20 cellular contexts compared by ENCODE assay signal in the genomic region with DNA sequence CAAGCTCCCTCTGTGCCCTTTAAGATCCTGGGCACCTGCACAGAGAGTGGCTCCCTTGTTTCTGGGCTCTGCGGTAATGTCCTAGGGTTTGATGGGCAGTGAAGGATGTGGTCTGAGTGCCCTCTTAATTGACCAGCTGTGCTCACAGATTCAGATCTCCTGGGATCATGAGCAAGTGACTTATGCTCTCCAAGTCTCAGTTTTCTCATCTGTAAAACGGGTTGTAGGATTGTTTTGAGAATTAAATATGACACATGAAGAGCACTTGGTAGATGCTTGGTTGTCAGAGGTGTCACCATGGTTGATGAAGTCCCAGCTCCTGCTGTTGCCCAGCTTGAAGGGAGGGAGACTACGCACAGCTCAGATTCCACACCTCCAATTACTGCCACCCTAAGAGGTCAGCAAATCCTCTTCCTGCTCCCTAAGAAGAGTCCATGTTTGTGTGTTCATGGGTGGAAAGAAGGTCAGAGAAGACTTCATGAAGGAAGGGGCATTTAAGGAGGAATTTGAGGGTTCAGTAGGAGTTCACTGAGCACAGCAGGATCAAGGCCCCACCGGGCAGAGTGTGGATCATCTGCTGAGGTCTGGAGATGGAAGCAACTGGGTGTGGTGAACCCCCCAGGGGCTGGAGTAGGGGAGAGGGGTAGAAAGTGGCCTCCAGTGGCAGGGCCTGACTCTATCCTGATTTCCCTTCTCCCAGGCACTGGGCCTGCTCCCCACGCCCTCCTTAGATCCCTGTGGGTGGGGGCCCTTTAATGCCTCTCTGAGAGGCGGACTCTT. TPM values are rescaled to one million over a fixed set of nuclear protein-coding genes. Genes with fewer than 3 reads are reported as not detected.
A peak's percentile ranks its signal among the peaks of the same experiment; 100 is the strongest.
DNase-seq lines count a peak whose midpoint lies in the region; ATAC-seq and TF ChIP-seq lines count a peak whose summit lies in the region.
"Had no signal": no experiment of that assay in that cellular context is flagged by ENCODE, and none has a peak within 500 bp of the region (broad histone marks: within the 10 kb centered on the region; RNA-seq: fewer than 3 reads in every experiment).

No MANE protein-coding gene starts in this region.

- H3K27me3 Mint-ChIP-seq in CD4-positive, alpha-beta T cell, result peaks cover 73% of the 10 kb centered on the region
- peaks cover 30% of the 10 kb centered on the region for H3K27me3 Mint-ChIP-seq in Caco-2 (ENCODE audit: insufficient read depth, unreplicated experiment)
- H3K27me3 Mint-ChIP-seq in brain, result peaks cover 30% of the 10 kb centered on the region
- peaks cover 30 to 53% of the 10 kb centered on the region in 2 donors for H3K27me3 Mint-ChIP-seq in natural killer cell treated with Interleukin-12 subunit alpha and Interleukin-12 subunit beta and Interleukin-15 and Interleukin-18, amount 100 ng/mL, for 72 hours
- peaks cover 34% of the 10 kb centered on the region for H3K27me3 Mint-ChIP-seq in activated CD8-positive, alpha-beta T cell treated with anti-CD3 and anti-CD28 coated beads for 36 hours

- intact Hi-C loops in CD4-positive, alpha-beta T cell (cut with DNase I, micrococcal nuclease), result loop anchor here in 1 of 2 experiments (2.0 kb wide), 1 partner anchor 47 kb away; no protein-coding TSS in a partner anchor
- intact Hi-C loops in Caco-2 (cut with micrococcal nuclease; ENCODE audit: unreplicated experiment), result no loop called here
- intact Hi-C loops in activated CD8-positive, alpha-beta T cell treated with anti-CD3 and anti-CD28 coated beads for 36 hours (cut with micrococcal nuclease), result loop anchor here (5.0 kb wide), 1 partner anchor 363 kb away; no protein-coding TSS in a partner anchor

- no peak overlapping the region for H3K4me3 ChIP-seq in Caco-2 (ENCODE audit: low read depth, low read length)

- H3K36me3 Mint-ChIP-seq in CD4-positive, alpha-beta T cell (ENCODE audit: low read depth), result no peaks in the 10 kb centered on the region
- H3K36me3 Mint-ChIP-seq in Caco-2 (ENCODE audit: insufficient read depth, unreplicated experiment) (no peaks in the 10 kb centered on the region), brain (no peaks in the 10 kb centered on the region)
- no peaks in the 10 kb centered on the region for H3K36me3 Mint-ChIP-seq in natural killer cell treated with Interleukin-12 subunit alpha and Interleukin-12 subunit beta and Interleukin-15 and Interleukin-18, amount 100 ng/mL, for 72 hours
- no peaks in the 10 kb centered on the region for H3K36me3 Mint-ChIP-seq in activated CD8-positive, alpha-beta T cell treated with anti-CD3 and anti-CD28 coated beads for 36 hours (ENCODE audit: low read depth)

- H3K9me3 Mint-ChIP-seq in CD4-positive, alpha-beta T cell, result no peaks in the 10 kb centered on the region
- no peaks in the 10 kb centered on the region for H3K9me3 Mint-ChIP-seq in Caco-2 (ENCODE audit: unreplicated experiment)
- no peaks in the 10 kb centered on the region for H3K9me3 Mint-ChIP-seq in brain
- no peaks in the 10 kb centered on the region for H3K9me3 Mint-ChIP-seq in natural killer cell treated with Interleukin-12 subunit alpha and Interleukin-12 subunit beta and Interleukin-15 and Interleukin-18, amount 100 ng/mL, for 72 hours
- H3K9me3 Mint-ChIP-seq in activated CD8-positive, alpha-beta T cell treated with anti-CD3 and anti-CD28 coated beads for 36 hours, result no peaks in the 10 kb centered on the region

- CTCF ChIA-PET in CD4-positive, alpha-beta T cell (lab: Charles Lee), result interaction anchor here (0.6 kb wide), 1 partner anchor 1215 kb away, joined by 3 read pairs; no protein-coding TSS in a partner anchor
- CTCF ChIA-PET in Caco-2 (lab: Charles Lee), result interaction anchor here (1.4 kb wide), 1 partner anchor 175 kb away, joined by 4 read pairs; no protein-coding TSS in a partner anchor
- CTCF ChIA-PET in activated CD8-positive, alpha-beta T cell treated with anti-CD3 and anti-CD28 coated beads for 36 hours (lab: Charles Lee), result interaction anchor here (1.1 to 4.6 kb wide), 6 partner anchors 15 to 175 kb away, joined by 3 to 56 read pairs (median 6); no protein-coding TSS in a partner anchor

- ATAC-seq in CD4-positive, alpha-beta T cell (ENCODE audit: poor library complexity), result no peak
- ATAC-seq in natural killer cell treated with Interleukin-12 subunit alpha and Interleukin-12 subunit beta and Interleukin-15 and Interleukin-18, amount 100 ng/mL, for 72 hours, result no peak
- no peak for ATAC-seq in activated CD8-positive, alpha-beta T cell treated with anti-CD3 and anti-CD28 coated beads for 36 hours
- ATAC-seq: PC-3 had no signal

- no peaks in the 10 kb centered on the region for H3K9me3 ChIP-seq in CD4-positive, alpha-beta T cell (ENCODE audit: control insufficient read depth, low read length)
- no peaks in the 10 kb centered on the region for H3K9me3 ChIP-seq in Caco-2
- H3K9me3 ChIP-seq: gastroesophageal sphincter, HAP-1, right atrium auricular region had no signal

- H3K36me3 ChIP-seq in Caco-2 (ENCODE audit: control insufficient read depth, insufficient read depth, low read length), result no peaks in the 10 kb centered on the region
- H3K36me3 ChIP-seq: gastroesophageal sphincter, HAP-1, right atrium auricular region had no signal

- H3K4me1 ChIP-seq in Caco-2, result no peaks in the 10 kb centered on the region
- H3K4me1 ChIP-seq: HAP-1 had no signal

- peaks cover 13% of the 10 kb centered on the region for H3K4me1 Mint-ChIP-seq in CD4-positive, alpha-beta T cell (ENCODE audit: low read depth)
- no peaks in the 10 kb centered on the region for H3K4me1 Mint-ChIP-seq in Caco-2 (ENCODE audit: low read depth, unreplicated experiment)
- H3K4me1 Mint-ChIP-seq in brain, result peaks cover 29% of the 10 kb centered on the region
- no peaks in the 10 kb centered on the region for H3K4me1 Mint-ChIP-seq in natural killer cell treated with Interleukin-12 subunit alpha and Interleukin-12 subunit beta and Interleukin-15 and Interleukin-18, amount 100 ng/mL, for 72 hours (ENCODE audit: low read depth in 2 of 2)
- H3K4me1 Mint-ChIP-seq in activated CD8-positive, alpha-beta T cell treated with anti-CD3 and anti-CD28 coated beads for 36 hours (ENCODE audit: low read depth), result no peaks in the 10 kb centered on the region

- POLR2A ChIA-PET in CD4-positive, alpha-beta T cell (lab: Charles Lee), result no interaction called here
- POLR2A ChIA-PET in Caco-2 (lab: Charles Lee), result no interaction called here
- POLR2A ChIA-PET in activated CD8-positive, alpha-beta T cell treated with anti-CD3 and anti-CD28 coated beads for 36 hours (lab: Charles Lee), result no interaction called here

- DNase-seq in CD4-positive, alpha-beta T cell, result no peak
- DNase-seq in Caco-2, result no peak
- DNase-seq in natural killer cell treated with Interleukin-12 subunit alpha and Interleukin-12 subunit beta and Interleukin-15 and Interleukin-18, amount 100 ng/mL, for 72 hours (ENCODE audit: low spot score), result no peak
- no peak for DNase-seq in effector CD4-positive, alpha-beta T cell
- DNase-seq in activated CD8-positive, alpha-beta T cell treated with anti-CD3 and anti-CD28 coated beads for 36 hours, result no peak
- DNase-seq in GM19238 (ENCODE audit: insufficient read length, low spot score), result no peak
- DNase-seq: activated CD8-positive, alpha-beta memory T cell treated with anti-CD3 and anti-CD28 coated beads for 24 hours; activated gamma-delta T cell; amygdala; caudate nucleus; left cardiac atrium; NCI-H146; NCI-H82; PC-3; T-helper 2 cell had no signal

- H3K27ac ChIP-seq in CD4-positive, alpha-beta T cell (ENCODE audit: low read depth, low read length), result no peak overlapping the region
- H3K27ac ChIP-seq: gastroesophageal sphincter, right atrium auricular region had no signal

- no peak for TF ChIP-seq CTCF in CD4-positive, alpha-beta T cell (IDR thresholded peaks at IDR 0.05)
- no peak for TF ChIP-seq CTCF in Caco-2 (IDR thresholded peaks at IDR 0.05; ENCODE audit: insufficient read depth in 1 of 2, low read depth in 1 of 2, low read length in 1 of 2, severe bottlenecking in 1 of 2, unreplicated experiment in 1 of 2)
- TF ChIP-seq CTCF in brain (conservative IDR thresholded peaks at IDR 0.05), result no peak
- no peak for TF ChIP-seq CTCF in activated CD8-positive, alpha-beta T cell treated with anti-CD3 and anti-CD28 coated beads for 36 hours (IDR thresholded peaks at IDR 0.05)

- peak overlapping the region; percentile 60 for H3K4me3 Mint-ChIP-seq in CD4-positive, alpha-beta T cell
- H3K4me3 Mint-ChIP-seq in Caco-2 (ENCODE audit: unreplicated experiment) (peak overlapping the region; percentile 9), brain (peak overlapping the region; percentile 64 to 78 (median 73))
- H3K4me3 Mint-ChIP-seq in natural killer cell treated with Interleukin-12 subunit alpha and Interleukin-12 subunit beta and Interleukin-15 and Interleukin-18, amount 100 ng/mL, for 72 hours, result peak overlapping the region; percentile 75
- H3K4me3 Mint-ChIP-seq in activated CD8-positive, alpha-beta T cell treated with anti-CD3 and anti-CD28 coated beads for 36 hours, result no peak overlapping the region

- BruUV-seq in Caco-2 (replicated peaks; lab: Mats Ljungman, UMichigan), result no TSS peak

- H3K27me3 ChIP-seq in CD4-positive, alpha-beta T cell (ENCODE audit: control insufficient read depth, insufficient read depth, low read length), result peaks cover 54% of the 10 kb centered on the region
- H3K27me3 ChIP-seq in Caco-2 (replicated peaks; ENCODE audit: control insufficient read depth, insufficient read depth, low read length), result peaks cover 10% of the 10 kb centered on the region

- no peak overlapping the region for H3K27ac Mint-ChIP-seq in CD4-positive, alpha-beta T cell
- H3K27ac Mint-ChIP-seq in Caco-2 (ENCODE audit: unreplicated experiment), result no peak overlapping the region
- H3K27ac Mint-ChIP-seq in brain, result peak overlapping the region in 1 of 5 experiments; percentile 21
- no peak overlapping the region for H3K27ac Mint-ChIP-seq in natural killer cell treated with Interleukin-12 subunit alpha and Interleukin-12 subunit beta and Interleukin-15 and Interleukin-18, amount 100 ng/mL, for 72 hours
- H3K27ac Mint-ChIP-seq in activated CD8-positive, alpha-beta T cell treated with anti-CD3 and anti-CD28 coated beads for 36 hours, result no peak overlapping the region

RNA-seq across cellular contexts. Expression of a gene that starts 1.4 kb away (rescaled TPM):
- under 1 TPM in 1 of 2 experiments, not detected in 1; 0.08 TPM for total RNA-seq in CD4-positive, alpha-beta T cell
- 0.09 and 0.12 TPM in 2 replicates for total RNA-seq in Caco-2 (2022)
- polyA plus RNA-seq in brain (ENCODE audit: insufficient read depth, low read depth, low replicate concordance), result 23.1 TPM
- not detected for total RNA-seq in natural killer cell treated with Interleukin-12 subunit alpha and Interleukin-12 subunit beta and Interleukin-15 and Interleukin-18, amount 100 ng/mL, for 72 hours
- under 1 TPM in 1 of 2 experiments, not detected in 1; 0.14 TPM for total RNA-seq in activated CD8-positive, alpha-beta T cell treated with anti-CD3 and anti-CD28 coated beads for 36 hours
- total RNA-seq: esophagus mucosa, PC-3 had no signal
